10 cellular contexts compared by ENCODE assay signal in genomic region chr9:13942695-13943094, GRCh38.
DNase-seq lines count a peak whose midpoint lies in the region; ATAC-seq and TF ChIP-seq lines count a peak whose summit lies in the region.
"Had no signal": no experiment of that assay in that cellular context is flagged by ENCODE, and none has a peak within 500 bp of the region (broad histone marks: within the 10 kb centered on the region; RNA-seq: fewer than 3 reads in every experiment).

No MANE protein-coding gene starts in this region.

- intact Hi-C loops in testis (cut with DNase I; ENCODE audit: low total_unique reads) = no loop called here

- no peaks in the 10 kb centered on the region for H3K9me3 ChIP-seq in testis

- peaks cover 5% of the 10 kb centered on the region for H3K4me1 ChIP-seq in testis

- TF ChIP-seq CTCF in choroid plexus epithelial cell (conservative IDR thresholded peaks at IDR 0.05; ENCODE audit: low read depth, low read length) (no peak), omental fat pad (IDR thresholded peaks at IDR 0.05) (no peak), testis (IDR thresholded peaks at IDR 0.05) (no peak)

- peak; percentile 96 for ATAC-seq in omental fat pad (ENCODE audit: low FRiP score)
- ATAC-seq: T-helper 17 cell had no signal

- no peaks in the 10 kb centered on the region for H3K36me3 ChIP-seq in testis (ENCODE audit: low read depth, missing control alignments)

- no peak for TF ChIP-seq POLR2A in testis (IDR thresholded peaks at IDR 0.05)

- in situ Hi-C loops in Caki2 (cut with HindIII; ENCODE audit: low pct_unique_long_range_greater_than_20kb, low sequenced_read_pairs) = no loop called here

- H3K27me3 ChIP-seq in testis = no peaks in the 10 kb centered on the region

- peak; percentile 58 for DNase-seq in Caki2 (ENCODE audit: low read depth)
- DNase-seq in HK-2 (ENCODE audit: unreplicated experiment) = peak; percentile 57
- DNase-seq in choroid plexus epithelial cell (ENCODE audit: low read depth) = peak; percentile 97
- DNase-seq in omental fat pad (ENCODE audit: low spot score) = no peak
- no peak for DNase-seq in NOMO-1 treated with DMSO at 0.1 percent for 48 hours (lab: John Stamatoyannopoulos, UW; ENCODE audit: unreplicated experiment)
- no peak for DNase-seq in testis
- DNase-seq in activated CD8-positive, alpha-beta memory T cell treated with anti-CD3 and anti-CD28 coated beads, Interleukin-2, amount 50 U/mL, for 4 hours = no peak
- no peak for DNase-seq in mucosa of gallbladder (ENCODE audit: low spot score)
- DNase-seq: effector CD8-positive, alpha-beta T cell; T-helper 17 cell had no signal

- WGBS in testis, 2 donors = 77 to 84% methylated on average over 4 of the region's 4 CpGs

- H3K4me3 ChIP-seq in choroid plexus epithelial cell (ENCODE audit: low read depth, low read length) (no peak overlapping the region), testis (no peak overlapping the region)

- H3K27ac ChIP-seq in testis = no peak overlapping the region

Comparison
In these comparisons a context has a peak if more than half of its experiments do, and no peak if none do; other contexts are left out.
1. DNase-seq: peak in Caki2 (single experiment), HK-2 (single experiment) and choroid plexus epithelial cell (single experiment); none in omental fat pad (single experiment), NOMO-1 treated with DMSO at 0.1 percent for 48 hours (single experiment), testis (single experiment), activated CD8-positive, alpha-beta memory T cell treated with anti-CD3 and anti-CD28 coated beads, Interleukin-2, amount 50 U/mL, for 4 hours (single experiment) and mucosa of gallbladder (single experiment).